In the genomic region with DNA sequence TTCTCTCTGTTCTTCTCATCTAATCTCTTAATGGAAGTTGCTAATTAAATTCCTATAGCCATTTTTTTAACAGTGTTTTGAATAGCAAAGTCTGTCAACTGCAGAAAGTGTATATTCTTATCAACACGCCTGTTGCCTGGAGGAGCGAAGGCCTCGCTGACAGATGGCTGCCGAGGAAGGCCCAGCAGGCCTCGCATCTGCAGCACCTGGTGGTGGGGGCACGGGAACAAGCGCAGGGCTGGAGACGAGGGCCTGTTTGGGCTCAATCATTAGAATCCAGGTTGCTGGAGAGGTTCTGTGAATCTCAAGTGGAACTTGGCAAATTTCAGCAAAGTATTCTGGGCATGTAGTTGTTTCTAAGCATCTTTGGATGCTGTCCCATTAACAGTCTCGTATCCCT, we compare ENCODE assay signal across 16 cellular contexts.
DNase-seq lines count a peak whose midpoint lies in the region; ATAC-seq, FAIRE-seq and TF ChIP-seq lines count a peak whose summit lies in the region.
"Had no signal": no experiment of that assay in that cellular context is flagged by ENCODE, and none has a peak within 500 bp of the region (broad histone marks: within the 10 kb centered on the region; RNA-seq: fewer than 3 reads in every experiment).

No MANE protein-coding gene starts in this region.

- H2BK12ac ChIP-seq in H1 (ENCODE audit: low read depth, low read length), result no peak overlapping the region

- 84% methylated on average over 9 of the region's 9 CpGs; no CpG with 5 or more reads in 1 of the 2 experiments for WGBS in H1 (ENCODE audit: extremely low coverage in 1 of 2, insufficient coverage in 1 of 2, insufficient read length in 1 of 2, insufficient replicate concordance in 2 of 2, low coverage in 1 of 2, low lambda C conversion rate in 2 of 2, missing lambda C conversion rate in 1 of 2), 2 experiments
- 58 to 80% (median 69%) methylated on average over 7 to 9 of the region's 9 CpGs for WGBS in heart left ventricle, 4 donors

- no peak overlapping the region for H4K8ac ChIP-seq in H1 (ENCODE audit: extremely low read depth, insufficient read depth, low read length)

- no peak overlapping the region for H4K5ac ChIP-seq in H1 (ENCODE audit: insufficient read length, low read depth, low read length)

- H2AFZ ChIP-seq in H1 (ENCODE audit: low read length), result no peak overlapping the region

- H3K27me3 ChIP-seq in H1 (replicated peaks in 1 of 4; ENCODE audit: control insufficient read depth in 3 of 4, extremely low read depth in 1 of 4, insufficient read depth in 3 of 4, low read length in 3 of 4), result no peaks in the 10 kb centered on the region; a peak in 1 of 7 replicates
- peaks cover 0 to 46% (median 7%) of the 10 kb centered on the region in 9 donors for H3K27me3 ChIP-seq in heart left ventricle

- no peak overlapping the region; a peak in 1 of 7 replicates for H3K9ac ChIP-seq in H1 (replicated peaks in 1 of 4; ENCODE audit: extremely low read depth in 1 of 4, low read depth in 3 of 4, low read length in 3 of 4)

- POLR2A ChIA-PET in H1 (lab: Charles Lee; ENCODE audit: partially characterized antibody), result no interaction called here

- DNase-seq in NCI-H82 (lab: John Stamatoyannopoulos, UW) (peak; percentile 8), NCI-H82 treated with DMSO at 0.1 percent for 48 hours (lab: John Stamatoyannopoulos, UW; ENCODE audit: unreplicated experiment) (no peak), NCI-H524 treated with DMSO at 0.1 percent for 48 hours (lab: John Stamatoyannopoulos, UW) (peak; percentile 16), H1 (ENCODE audit: low read depth in 1 of 2, low spot score in 2 of 2) (no peak), COLO829 (ENCODE audit: low spot score) (no peak), heart left ventricle (no peak)
- DNase-seq: CD8-positive, alpha-beta memory T cell; DMS79; GOT3 had no signal

- H3K79me2 ChIP-seq in H1 (ENCODE audit: control insufficient read depth in 1 of 2, insufficient read depth in 2 of 2, low read length in 2 of 2), result no peaks in the 10 kb centered on the region

- no peaks in the 10 kb centered on the region for H3K23me2 ChIP-seq in H1 (ENCODE audit: low read depth, low read length)

- H3K56ac ChIP-seq in H1 (replicated peaks; ENCODE audit: insufficient read length, low read depth, low read length), result no peak overlapping the region

- H2AK5ac ChIP-seq in H1 (ENCODE audit: low read depth, low read length), result no peak overlapping the region

- TF ChIP-seq RAD21 in H1 (IDR thresholded peaks at IDR 0.05 in 1 of 2, conservative IDR thresholded peaks at IDR 0.05 in 1 of 2; ENCODE audit: low read depth in 2 of 2, low read length in 2 of 2), result no peak

- H3K27ac ChIP-seq in H1 (ENCODE audit: low read depth, low read length) (no peak overlapping the region), heart left ventricle (no peak overlapping the region)
- H3K27ac ChIP-seq: 22Rv1, HL-60 had no signal

- TF ChIP-seq POLR2A in H1 (IDR thresholded peaks at IDR 0.05; ENCODE audit: control extremely low read depth in 1 of 2, low read depth in 2 of 2, low read length in 2 of 2) (no peak), heart left ventricle (IDR thresholded peaks at IDR 0.05) (no peak)

- H3K18ac ChIP-seq in H1 (ENCODE audit: extremely low read depth, low read length), result no peak overlapping the region

- no peak overlapping the region for H4K91ac ChIP-seq in H1 (replicated peaks; ENCODE audit: insufficient read length, low read length)

- ATAC-seq in HG03565 (IDR thresholded peaks at IDR 0.05; ENCODE audit: unreplicated experiment) (no peak), heart left ventricle (no peak), GM21515 (IDR thresholded peaks at IDR 0.05; ENCODE audit: unreplicated experiment) (no peak)
- ATAC-seq: GM12878 had no signal

- H2BK5ac ChIP-seq in H1 (ENCODE audit: low read depth, low read length), result no peak overlapping the region

- FAIRE-seq in H1 (lab: Jason Lieb, UNC), result no peak
- FAIRE-seq: GM12878, GM18507 had no signal

- TF ChIP-seq EP300 in H1 (IDR thresholded peaks at IDR 0.05; ENCODE audit: borderline replicate concordance in 1 of 2, low read depth in 2 of 2, low read length in 2 of 2), result no peak

- H3K4ac ChIP-seq in H1 (replicated peaks; ENCODE audit: insufficient read length, low read depth, low read length), result no peak overlapping the region

- H3K4me3 ChIP-seq in H1 (ENCODE audit: extremely low read depth in 1 of 4, insufficient read depth in 2 of 4, low read depth in 3 of 4, low read length in 4 of 4), result no peak overlapping the region
- H3K4me3 ChIP-seq in heart left ventricle, result no peak overlapping the region
- H3K4me3 ChIP-seq: GM12878, HAP-1 had no signal

- H2BK120ac ChIP-seq in H1 (replicated peaks; ENCODE audit: low read depth, low read length), result no peak overlapping the region

- intact Hi-C loops in heart left ventricle (cut with DNase I), result no loop called here

- H3K23ac ChIP-seq in H1 (ENCODE audit: insufficient read length), result no peak overlapping the region

- no peaks in the 10 kb centered on the region for H3K79me1 ChIP-seq in H1 (ENCODE audit: low read depth, low read length)

- TF ChIP-seq CTCF in H1 (IDR thresholded peaks at IDR 0.05; ENCODE audit: control extremely low read depth in 1 of 3, insufficient read depth in 1 of 3, low read depth in 1 of 3, low read length in 3 of 3) (no peak), heart left ventricle (IDR thresholded peaks at IDR 0.05) (no peak)

- no peaks in the 10 kb centered on the region for H4K20me1 ChIP-seq in H1 (replicated peaks in 1 of 2; ENCODE audit: control insufficient read depth in 1 of 2, insufficient read depth in 2 of 2, low read length in 2 of 2)

- H3K9me3 ChIP-seq in H1 (ENCODE audit: insufficient read depth in 2 of 2, low read depth in 1 of 2, low read length in 1 of 2), result no peaks in the 10 kb centered on the region
- H3K9me3 ChIP-seq in heart left ventricle, result no peaks in the 10 kb centered on the region
- H3K9me3 ChIP-seq: HAP-1 had no signal

- no peak overlapping the region for H2BK20ac ChIP-seq in H1 (ENCODE audit: low read length)

- CTCF ChIA-PET in H1 (lab: Charles Lee; ENCODE audit: partially characterized antibody), result no interaction called here

- no peak overlapping the region for H2BK15ac ChIP-seq in H1 (ENCODE audit: low read length)

- peak overlapping the region; percentile 7 to 14; a peak in 2 of 4 replicates for H3K4me2 ChIP-seq in H1 (ENCODE audit: insufficient read depth in 1 of 2, low read depth in 2 of 2, low read length in 2 of 2)

- H3K14ac ChIP-seq in H1 (ENCODE audit: insufficient read length), result no peak overlapping the region

- H3K36me3 ChIP-seq in H1 (ENCODE audit: control insufficient read depth in 2 of 4, insufficient read depth in 4 of 4, low read length in 3 of 4), result no peaks in the 10 kb centered on the region
- no peaks in the 10 kb centered on the region for H3K36me3 ChIP-seq in heart left ventricle
- H3K36me3 ChIP-seq: HAP-1 had no signal

- H3K4me1 ChIP-seq in H1 (replicated peaks in 1 of 4; ENCODE audit: control insufficient read depth in 3 of 4, insufficient read depth in 4 of 4, low read length in 3 of 4) (peaks cover 3 to 11% (median 7%) of the 10 kb centered on the region in 4 experiments), heart left ventricle (no peaks in the 10 kb centered on the region)
- H3K4me1 ChIP-seq: HAP-1 had no signal

TF ChIP-seq in H1, 55 proteins besides CTCF, POLR2A, EP300 and RAD21 (continues in another document):
- TF ChIP-seq SUZ12 (IDR thresholded peaks at IDR 0.05; ENCODE audit: low read length) (no peak), ZNF274 (IDR thresholded peaks at IDR 0.05; ENCODE audit: borderline replicate concordance, extremely low read depth, low read length) (no peak), YY1 (IDR thresholded peaks at IDR 0.05; ENCODE audit: low read depth, low read length) (no peak), CREB1 (IDR thresholded peaks at IDR 0.05) (no peak), HDAC2 (IDR thresholded peaks at IDR 0.05; ENCODE audit: borderline replicate concordance in 1 of 2, low read depth in 2 of 2, low read length in 2 of 2) (no peak), BCL11A (IDR thresholded peaks at IDR 0.05; ENCODE audit: low read depth in 2 of 2, low read length in 2 of 2) (no peak), RBBP5 (IDR thresholded peaks at IDR 0.05; ENCODE audit: borderline replicate concordance, low read depth, low read length) (no peak), KDM5A (IDR thresholded peaks at IDR 0.05; ENCODE audit: low read length) (no peak), FOSL1 (IDR thresholded peaks at IDR 0.05; ENCODE audit: insufficient read depth, low read depth, low read length) (no peak), BRCA1 (IDR thresholded peaks at IDR 0.05; ENCODE audit: low read depth, low read length) (no peak), BACH1 (IDR thresholded peaks at IDR 0.05; ENCODE audit: low read length) (no peak)

Comparison
In these comparisons a context has a peak if more than half of its experiments do, and no peak if none do; other contexts are left out.
1. DNase-seq: peak in NCI-H82 (single experiment) and NCI-H524 treated with DMSO at 0.1 percent for 48 hours (single experiment); none in NCI-H82 treated with DMSO at 0.1 percent for 48 hours (single experiment), H1 (0 of 2), COLO829 (single experiment) and heart left ventricle (0 of 5).